Comparison of ENCODE assay signal across 28 cellular contexts in the genomic region with DNA sequence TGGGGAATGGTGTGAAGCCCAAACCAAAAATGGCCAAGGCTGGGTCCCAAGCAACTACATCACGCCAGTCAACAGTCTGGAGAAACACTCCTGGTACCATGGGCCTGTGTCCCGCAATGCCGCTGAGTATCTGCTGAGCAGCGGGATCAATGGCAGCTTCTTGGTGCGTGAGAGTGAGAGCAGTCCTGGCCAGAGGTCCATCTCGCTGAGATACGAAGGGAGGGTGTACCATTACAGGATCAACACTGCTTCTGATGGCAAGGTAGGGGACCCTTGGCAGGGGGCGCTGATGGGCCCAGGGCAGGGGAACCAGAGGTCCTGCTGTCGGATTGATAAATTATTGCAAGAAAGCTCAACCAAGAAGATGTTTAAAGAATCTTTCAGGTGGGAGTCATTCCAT. TPM values are rescaled to one million over a fixed set of nuclear protein-coding genes. Genes with fewer than 3 reads are reported as not detected.
A peak's percentile ranks its signal among the peaks of the same experiment; 100 is the strongest.
DNase-seq lines count a peak whose midpoint lies in the region; ATAC-seq, FAIRE-seq and TF ChIP-seq lines count a peak whose summit lies in the region.
"Had no signal": no experiment of that assay in that cellular context is flagged by ENCODE, and none has a peak within 500 bp of the region (broad histone marks: within the 10 kb centered on the region; RNA-seq: fewer than 3 reads in every experiment).

No MANE protein-coding gene starts in this region.

- peak overlapping the region; percentile 0 for H3K9ac ChIP-seq in astrocyte (ENCODE audit: low read length)
- peak overlapping the region; percentile 45 for H3K9ac ChIP-seq in mesenchymal stem cell (ENCODE audit: low read length)

- H3K4me3 Mint-ChIP-seq in astrocyte (ENCODE audit: unreplicated experiment), result no peak overlapping the region
- no peak overlapping the region for H3K4me3 Mint-ChIP-seq in CD8-positive, alpha-beta T cell

- no peak overlapping the region for H4K91ac ChIP-seq in mesenchymal stem cell (ENCODE audit: low read length)

- no peak overlapping the region for H2BK120ac ChIP-seq in mesenchymal stem cell (ENCODE audit: low read depth, low read length)

- intact Hi-C loops in CD8-positive, alpha-beta T cell (cut with DNase I, micrococcal nuclease), result no loop called here

- peak overlapping the region; percentile 88 for H2BK15ac ChIP-seq in mesenchymal stem cell (ENCODE audit: low read depth, poor library complexity, severe bottlenecking)

- H2AFZ ChIP-seq in astrocyte (ENCODE audit: low read depth, low read length) (no peak overlapping the region), mesenchymal stem cell (ENCODE audit: low read depth, low read length) (no peak overlapping the region)

- DNase-seq in astrocyte (ENCODE audit: low read depth), result no peak
- DNase-seq in mesenchymal stem cell, result no peak
- peak; percentile 38 to 45 for DNase-seq in suprapubic skin (ENCODE audit: low spot score in 2 of 2)
- no peak for DNase-seq in CD8-positive, alpha-beta T cell
- DNase-seq in NCI-H82 treated with DMSO at 0.1 percent for 48 hours (lab: John Stamatoyannopoulos, UW; ENCODE audit: unreplicated experiment), result no peak
- DNase-seq: effector CD4-positive, alpha-beta T cell; mesendoderm; NCI-H1436 treated with DMSO at 0.1 percent for 48 hours; NCI-H2081 treated with DMSO at 0.1 percent for 48 hours; NCI-H226; NCI-H526 treated with DMSO at 0.1 percent for 48 hours; Peyer's patch; SIG-M5; stimulated activated CD4-positive, alpha-beta T cell treated with anti-CD3 and anti-CD28 coated beads, Interleukin-4, amount 100 ng/mL, for 24 hours; upper lobe of left lung had no signal

- H3K4ac ChIP-seq in mesenchymal stem cell (ENCODE audit: low read depth in 1 of 2, low read length in 2 of 2), result no peak overlapping the region

- H3K79me2 ChIP-seq in astrocyte (ENCODE audit: insufficient read depth, low read length), result peaks cover 83% of the 10 kb centered on the region

- no peak overlapping the region for H2BK12ac ChIP-seq in mesenchymal stem cell (ENCODE audit: low read length in 2 of 2)

- peaks cover 10% of the 10 kb centered on the region for H3K36me3 Mint-ChIP-seq in astrocyte (ENCODE audit: low read depth, unreplicated experiment)
- H3K36me3 Mint-ChIP-seq in CD8-positive, alpha-beta T cell, result peaks cover 47% of the 10 kb centered on the region
- H3K36me3 Mint-ChIP-seq: activated naive CD4-positive, alpha-beta T cell treated with anti-CD3 and anti-CD28 coated beads, Interleukin-2, amount 50 U/mL, for 72 hours had no signal

- H4K8ac ChIP-seq in mesenchymal stem cell (ENCODE audit: low read length), result peak overlapping the region; percentile 61

- POLR2A ChIA-PET in CD8-positive, alpha-beta T cell (lab: Charles Lee), result no interaction called here

- FAIRE-seq in astrocyte (lab: Jason Lieb, UNC), result no peak
- FAIRE-seq: bronchial epithelial cell, colon, GM12878, H54 had no signal

- CTCF ChIA-PET in CD8-positive, alpha-beta T cell (lab: Charles Lee), result interaction anchor here (1.1 to 3.3 kb wide), 3 partner anchors 12 to 154 kb away, joined by 3 to 13 read pairs (median 8); no protein-coding TSS in a partner anchor

- peaks cover 33% of the 10 kb centered on the region for H3K36me3 ChIP-seq in astrocyte (ENCODE audit: insufficient read depth, low read length)
- H3K36me3 ChIP-seq in mesenchymal stem cell (ENCODE audit: control insufficient read depth in 1 of 2, insufficient read depth in 2 of 2, low read depth in 1 of 2, low read length in 2 of 2), result peaks cover 24 to 58% of the 10 kb centered on the region in 2 experiments
- H3K36me3 ChIP-seq in suprapubic skin, result peaks cover 46% of the 10 kb centered on the region
- peaks cover 6% of the 10 kb centered on the region for H3K36me3 ChIP-seq in CD8-positive, alpha-beta T cell (ENCODE audit: insufficient read depth, low read length)

- H3K27ac Mint-ChIP-seq in astrocyte (ENCODE audit: unreplicated experiment), result no peak overlapping the region
- H3K27ac Mint-ChIP-seq in CD8-positive, alpha-beta T cell, result no peak overlapping the region
- H3K27ac Mint-ChIP-seq: activated naive CD4-positive, alpha-beta T cell treated with anti-CD3 and anti-CD28 coated beads, Interleukin-2, amount 50 U/mL, for 72 hours had no signal

- H4K20me1 ChIP-seq in astrocyte (ENCODE audit: insufficient read depth, low read length), result peaks cover 18% of the 10 kb centered on the region

- H3K4me1 Mint-ChIP-seq in astrocyte (ENCODE audit: low read depth, unreplicated experiment), result peaks cover 53% of the 10 kb centered on the region
- peaks cover 2% of the 10 kb centered on the region for H3K4me1 Mint-ChIP-seq in CD8-positive, alpha-beta T cell (ENCODE audit: low read depth)

- no peak for TF ChIP-seq EP300 in suprapubic skin (IDR thresholded peaks at IDR 0.05)

- H3K4me1 ChIP-seq in astrocyte (ENCODE audit: insufficient read depth, low read length), result peaks cover 34% of the 10 kb centered on the region
- H3K4me1 ChIP-seq in mesenchymal stem cell (ENCODE audit: control insufficient read depth, insufficient read depth, low read depth, low read length), result peaks cover 25% of the 10 kb centered on the region
- H3K4me1 ChIP-seq in suprapubic skin, result peaks cover 19% of the 10 kb centered on the region
- no peaks in the 10 kb centered on the region for H3K4me1 ChIP-seq in CD8-positive, alpha-beta T cell (ENCODE audit: insufficient read depth, low read length)

- H3K14ac ChIP-seq in mesenchymal stem cell (ENCODE audit: low read length in 2 of 2), result no peak overlapping the region

- TF ChIP-seq POLR2A in suprapubic skin (IDR thresholded peaks at IDR 0.05), result no peak

- no peak overlapping the region for H2BK5ac ChIP-seq in mesenchymal stem cell (ENCODE audit: low read depth, low read length, poor library complexity, severe bottlenecking)

- 97% methylated on average over 9 of the region's 9 CpGs for WGBS in mesenchymal stem cell
- 89% methylated on average over 9 of the region's 9 CpGs for WGBS in suprapubic skin

- no peaks in the 10 kb centered on the region for H3K79me1 ChIP-seq in mesenchymal stem cell (replicated peaks; ENCODE audit: low read length, poor library complexity, severe bottlenecking)

- H3K4me2 ChIP-seq in astrocyte (ENCODE audit: low read length), result no peak overlapping the region
- no peak overlapping the region for H3K4me2 ChIP-seq in mesenchymal stem cell (ENCODE audit: low read length, poor library complexity, severe bottlenecking)

- H3K9me3 ChIP-seq in astrocyte (ENCODE audit: insufficient read depth, low read depth, low read length) (no peaks in the 10 kb centered on the region), mesenchymal stem cell (ENCODE audit: control insufficient read depth, low read length) (no peaks in the 10 kb centered on the region), suprapubic skin (no peaks in the 10 kb centered on the region)
- H3K9me3 ChIP-seq in CD8-positive, alpha-beta T cell (ENCODE audit: low read length), result no peaks in the 10 kb centered on the region
- H3K9me3 ChIP-seq: Peyer's patch, upper lobe of left lung had no signal

- H3K27me3 ChIP-seq in astrocyte (ENCODE audit: insufficient read depth, low read length) (no peaks in the 10 kb centered on the region), mesenchymal stem cell (ENCODE audit: control insufficient read depth in 1 of 2, insufficient read depth in 1 of 2, low read length in 2 of 2) (no peaks in the 10 kb centered on the region), suprapubic skin (no peaks in the 10 kb centered on the region)
- H3K27me3 ChIP-seq in CD8-positive, alpha-beta T cell (ENCODE audit: insufficient read depth, low read length), result no peaks in the 10 kb centered on the region
- H3K27me3 ChIP-seq: Peyer's patch, upper lobe of left lung had no signal

- H3K18ac ChIP-seq in mesenchymal stem cell (ENCODE audit: low read depth in 1 of 2, low read length in 2 of 2), result no peak overlapping the region

- H3K4me3 ChIP-seq in GM12875 (ENCODE audit: low read depth, low read length) (no peak overlapping the region), astrocyte (ENCODE audit: insufficient read depth, low read depth, low read length) (no peak overlapping the region), mesenchymal stem cell (ENCODE audit: insufficient read depth in 1 of 2, low read depth in 1 of 2, low read length in 2 of 2) (no peak overlapping the region), suprapubic skin (no peak overlapping the region)
- H3K4me3 ChIP-seq in CD8-positive, alpha-beta T cell (ENCODE audit: low read depth, low read length), result no peak overlapping the region
- H3K4me3 ChIP-seq: GM12878, Peyer's patch, upper lobe of left lung had no signal

- no peak overlapping the region for H3K23ac ChIP-seq in mesenchymal stem cell (ENCODE audit: low read length in 2 of 2)

- no peaks in the 10 kb centered on the region for H3K27me3 Mint-ChIP-seq in astrocyte (ENCODE audit: low read depth, unreplicated experiment)
- H3K27me3 Mint-ChIP-seq in CD8-positive, alpha-beta T cell (ENCODE audit: low read depth), result no peaks in the 10 kb centered on the region

- TF ChIP-seq CTCF in GM12875 (IDR thresholded peaks at IDR 0.05; ENCODE audit: borderline replicate concordance, insufficient read depth, low read depth, low read length), result 0 out of 2 replicates have a peak, but pooled peaks have one; percentile 2
- TF ChIP-seq CTCF in astrocyte (IDR thresholded peaks at IDR 0.05; ENCODE audit: insufficient read depth, low read depth, low read length), result no peak
- TF ChIP-seq CTCF in suprapubic skin (IDR thresholded peaks at IDR 0.05), result no peak
- TF ChIP-seq CTCF in CD8-positive, alpha-beta T cell (IDR thresholded peaks at IDR 0.05), result no peak

- ATAC-seq in GM19351 (IDR thresholded peaks at IDR 0.05; ENCODE audit: unreplicated experiment), result no peak
- no peak for ATAC-seq in CD8-positive, alpha-beta T cell
- ATAC-seq: activated naive CD4-positive, alpha-beta T cell treated with anti-CD3 and anti-CD28 coated beads, Interleukin-2, amount 50 U/mL, for 72 hours; GM12878; left lobe of liver had no signal

- H2AK5ac ChIP-seq in mesenchymal stem cell (ENCODE audit: low read length, severe bottlenecking), result no peak overlapping the region

- H3K9me3 Mint-ChIP-seq in astrocyte (ENCODE audit: unreplicated experiment), result peaks cover 2% of the 10 kb centered on the region
- H3K9me3 Mint-ChIP-seq in CD8-positive, alpha-beta T cell, result no peaks in the 10 kb centered on the region
- H3K9me3 Mint-ChIP-seq: activated naive CD4-positive, alpha-beta T cell treated with anti-CD3 and anti-CD28 coated beads, Interleukin-2, amount 50 U/mL, for 72 hours had no signal

- H3K27ac ChIP-seq in astrocyte (ENCODE audit: low read depth, low read length) (no peak overlapping the region), mesenchymal stem cell (ENCODE audit: low read length, poor library complexity, severe bottlenecking) (no peak overlapping the region), suprapubic skin (no peak overlapping the region)
- no peak overlapping the region for H3K27ac ChIP-seq in CD8-positive, alpha-beta T cell (ENCODE audit: low read depth, low read length)
- H3K27ac ChIP-seq: upper lobe of left lung had no signal

RNA-seq across cellular contexts. Expression of a gene that starts 19.8 kb away (rescaled TPM):
- total RNA-seq in astrocyte, result 113 and 117 TPM in 2 replicates
- 49.4 TPM for polyA plus RNA-seq in mesenchymal stem cell (2013, experiment 1 of 2)
- polyA plus RNA-seq in mesenchymal stem cell (2013, experiment 2 of 2), result 49.9 TPM
- 10 to 100 TPM; 31.3 to 40.4 (median 34.8) TPM for total RNA-seq in suprapubic skin
- 10 to 100 TPM; 37.5 to 38.0 TPM for total RNA-seq in CD8-positive, alpha-beta T cell

RNA-seq across cellular contexts. Expression of a gene that starts 41.8 kb away (rescaled TPM):
- total RNA-seq in astrocyte (not detected in 2 replicates), suprapubic skin (not detected)
- not detected for polyA plus RNA-seq in mesenchymal stem cell (2013, experiment 1 of 2)
- not detected for polyA plus RNA-seq in mesenchymal stem cell (2013, experiment 2 of 2)
- not detected for total RNA-seq in CD8-positive, alpha-beta T cell
- total RNA-seq: activated naive CD4-positive, alpha-beta T cell treated with anti-CD3 and anti-CD28 coated beads, Interleukin-2, amount 50 U/mL, for 72 hours; bronchial epithelial cell; glomerular endothelial cell; GM12878; left lobe of liver; myocyte; Peyer's patch; posterior vena cava; T-helper 2 cell treated with Interferon-gamma antibody and Interleukin-4, amounts not matched to agents 100 ng/mL and 5 ng/mL, for 36 hours; upper lobe of left lung had no signal
- polyA plus RNA-seq: BJ, GM12878 had no signal

Comparison
In these comparisons a context has a peak if more than half of its experiments do, and no peak if none do; other contexts are left out.
1. DNase-seq: peak in suprapubic skin (2 of 2); none in astrocyte (single experiment), mesenchymal stem cell (single experiment), CD8-positive, alpha-beta T cell (0 of 7) and NCI-H82 treated with DMSO at 0.1 percent for 48 hours (single experiment).